In genomic region chr9:69745716-69746538, GRCh38 we compare ENCODE assay signal across 10 cellular contexts. TPM values are rescaled to one million over a fixed set of nuclear protein-coding genes. Genes with fewer than 3 reads are reported as not detected.
DNase-seq lines count a peak whose midpoint lies in the region; ATAC-seq and TF ChIP-seq lines count a peak whose summit lies in the region.
"Had no signal": no experiment of that assay in that cellular context is flagged by ENCODE, and none has a peak within 500 bp of the region (broad histone marks: within the 10 kb centered on the region; RNA-seq: fewer than 3 reads in every experiment).

No MANE protein-coding gene starts in this region.

- TF ChIP-seq POLR2A in gastroesophageal sphincter (IDR thresholded peaks at IDR 0.05): no peak

- H3K27ac Mint-ChIP-seq in stimulated activated effector memory CD8-positive, alpha-beta T cell treated with anti-CD3 and anti-CD28 coated beads, Interleukin-12 subunit alpha, Interleukin-12 subunit beta, amount 100 ng/mL, for 72 hours: peak overlapping the region; percentile 48

- no peak for ATAC-seq in left ventricle myocardium superior
- no peak for ATAC-seq in RWPE2 (ENCODE audit: low read depth)
- no peak for ATAC-seq in stimulated activated effector memory CD8-positive, alpha-beta T cell treated with anti-CD3 and anti-CD28 coated beads, Interleukin-12 subunit alpha, Interleukin-12 subunit beta, amount 100 ng/mL, for 72 hours
- ATAC-seq in gastroesophageal sphincter: no peak

- H3K9me3 Mint-ChIP-seq in stimulated activated effector memory CD8-positive, alpha-beta T cell treated with anti-CD3 and anti-CD28 coated beads, Interleukin-12 subunit alpha, Interleukin-12 subunit beta, amount 100 ng/mL, for 72 hours: no peaks in the 10 kb centered on the region

- 59 to 62% methylated on average over 5 of the region's 5 CpGs for WGBS in gastroesophageal sphincter (ENCODE audit: low coverage in 1 of 2), 2 donors

- H3K4me1 ChIP-seq in cardiac muscle cell (ENCODE audit: low read depth): peaks cover 8% of the 10 kb centered on the region
- no peaks in the 10 kb centered on the region for H3K4me1 ChIP-seq in RWPE2 (ENCODE audit: insufficient read depth, poor library complexity, severe bottlenecking)
- H3K4me1 ChIP-seq in gastroesophageal sphincter: peaks cover 0 to 52% (median 0%) of the 10 kb centered on the region in 3 donors

- peaks cover 72% of the 10 kb centered on the region for H3K36me3 Mint-ChIP-seq in stimulated activated effector memory CD8-positive, alpha-beta T cell treated with anti-CD3 and anti-CD28 coated beads, Interleukin-12 subunit alpha, Interleukin-12 subunit beta, amount 100 ng/mL, for 72 hours

- H3K27ac ChIP-seq in cardiac muscle cell (no peak overlapping the region), RWPE2 (ENCODE audit: poor library complexity, severe bottlenecking) (no peak overlapping the region), gastroesophageal sphincter (no peak overlapping the region)

- peaks cover 22% of the 10 kb centered on the region for H3K4me1 Mint-ChIP-seq in stimulated activated effector memory CD8-positive, alpha-beta T cell treated with anti-CD3 and anti-CD28 coated beads, Interleukin-12 subunit alpha, Interleukin-12 subunit beta, amount 100 ng/mL, for 72 hours

- DNase-seq in cardiac muscle cell (ENCODE audit: low read depth in 1 of 2, low spot score in 1 of 2) (peak in 1 of 2 donors; percentile 42), left ventricle myocardium superior (no peak), RWPE2 (ENCODE audit: low spot score) (no peak), fibroblast of pulmonary artery (ENCODE audit: low read depth) (peak; percentile 51), NCI-H146 (lab: John Stamatoyannopoulos, UW) (no peak), germinal center (ENCODE audit: low spot score) (no peak)
- DNase-seq in stimulated activated effector memory CD8-positive, alpha-beta T cell treated with anti-CD3 and anti-CD28 coated beads, Interleukin-12 subunit alpha, Interleukin-12 subunit beta, amount 100 ng/mL, for 72 hours (ENCODE audit: low spot score in 2 of 2): no peak
- DNase-seq: amniotic stem cell, T-helper 9 cell had no signal

- H3K36me3 ChIP-seq in cardiac muscle cell: peaks cover 7% of the 10 kb centered on the region
- H3K36me3 ChIP-seq in RWPE2 (ENCODE audit: low read depth): peaks cover 71% of the 10 kb centered on the region
- H3K36me3 ChIP-seq in gastroesophageal sphincter: peaks cover 0 to 54% of the 10 kb centered on the region in 2 donors

- H3K4me3 ChIP-seq in cardiac muscle cell (no peak overlapping the region), RWPE2 (ENCODE audit: severe bottlenecking) (no peak overlapping the region), fibroblast of pulmonary artery (replicated peaks; ENCODE audit: low read depth, low read length) (no peak overlapping the region), gastroesophageal sphincter (no peak overlapping the region)

- H3K4me3 Mint-ChIP-seq in stimulated activated effector memory CD8-positive, alpha-beta T cell treated with anti-CD3 and anti-CD28 coated beads, Interleukin-12 subunit alpha, Interleukin-12 subunit beta, amount 100 ng/mL, for 72 hours: no peak overlapping the region

- no peaks in the 10 kb centered on the region for H3K27me3 ChIP-seq in cardiac muscle cell
- H3K27me3 ChIP-seq in RWPE2 (ENCODE audit: insufficient read depth, poor library complexity, severe bottlenecking): no peaks in the 10 kb centered on the region
- H3K27me3 ChIP-seq in gastroesophageal sphincter: no peaks in the 10 kb centered on the region

- TF ChIP-seq EP300 in gastroesophageal sphincter (IDR thresholded peaks at IDR 0.05): no peak

- TF ChIP-seq CTCF in cardiac muscle cell (IDR thresholded peaks at IDR 0.05; ENCODE audit: low read depth, low read length) (peak; percentile 37), RWPE2 (IDR thresholded peaks at IDR 0.05; ENCODE audit: poor library complexity, severe bottlenecking) (peak; percentile 31), fibroblast of pulmonary artery (IDR thresholded peaks at IDR 0.05; ENCODE audit: low read length, missing control alignments) (peak; percentile 41), gastroesophageal sphincter (IDR thresholded peaks at IDR 0.05) (peak in 1 of 4 experiments; percentile 20)

- intact Hi-C loops in left ventricle myocardium superior (cut with micrococcal nuclease): no loop called here

- H3K9me3 ChIP-seq in cardiac muscle cell (ENCODE audit: low read depth) (no peaks in the 10 kb centered on the region), RWPE2 (ENCODE audit: severe bottlenecking) (no peaks in the 10 kb centered on the region), gastroesophageal sphincter (no peaks in the 10 kb centered on the region)

RNA-seq across cellular contexts. Expression of gene PTAR1, which starts 13.9 kb away (rescaled TPM):
- 33.4 and 54.1 TPM in 2 replicates for total RNA-seq in cardiac muscle cell
- polyA plus RNA-seq in cardiac muscle cell: 7.1 and 15.9 TPM in 2 replicates
- total RNA-seq in left ventricle myocardium superior: 24.9 TPM
- 10 to 100 TPM; 55.0 to 91.8 (median 68.5) TPM for total RNA-seq in gastroesophageal sphincter
